1 cellular context compared by ENCODE assay signal in genomic region chr11:64022125-64022784, GRCh38.
TF ChIP-seq lines count a peak whose summit lies in the region.

No MANE protein-coding gene starts in this region.

TF ChIP-seq in H1, 55 proteins besides CTCF, POLR2A, EP300 and RAD21:
- TF ChIP-seq, protein P1, sequence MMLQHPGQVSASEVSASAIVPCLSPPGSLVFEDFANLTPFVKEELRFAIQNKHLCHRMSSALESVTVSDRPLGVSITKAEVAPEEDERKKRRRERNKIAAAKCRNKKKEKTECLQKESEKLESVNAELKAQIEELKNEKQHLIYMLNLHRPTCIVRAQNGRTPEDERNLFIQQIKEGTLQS (IDR thresholded peaks at IDR 0.05; ENCODE audit: insufficient read depth, low read depth, low read length) = no peak
- TF ChIP-seq ASH2L (IDR thresholded peaks at IDR 0.05; ENCODE audit: low read length) = no peak
- no peak for TF ChIP-seq CBX5 (IDR thresholded peaks at IDR 0.05; ENCODE audit: low read depth, low read length)
- no peak for TF ChIP-seq JUN (IDR thresholded peaks at IDR 0.05; ENCODE audit: low read depth, low read length)
